In genomic region chr9:21371467-21371866, GRCh38 we compare ENCODE assay signal across 9 cellular contexts. TPM values are rescaled to one million over a fixed set of nuclear protein-coding genes. Genes with fewer than 3 reads are reported as not detected.
"Had no signal": no experiment of that assay in that cellular context is flagged by ENCODE, and none has a peak within 500 bp of the region (broad histone marks: within the 10 kb centered on the region; RNA-seq: fewer than 3 reads in every experiment).

No MANE protein-coding gene starts in this region.

RNA-seq across cellular contexts. Expression of gene IFNA13, which starts 3.6 kb away (rescaled TPM):
- total RNA-seq: LHCN-M2, MCF 10A, NCI-H460, OCI-LY7, PC-9, Right ventricle myocardium inferior, RPMI7951, SJCRH30, SK-MEL-5 had no signal

RNA-seq across cellular contexts. Expression of gene IFNA2, which starts 13.7 kb away (rescaled TPM):
- total RNA-seq: LHCN-M2, MCF 10A, NCI-H460, OCI-LY7, PC-9, Right ventricle myocardium inferior, RPMI7951, SJCRH30, SK-MEL-5 had no signal

RNA-seq across cellular contexts. Expression of gene IFNA6, which starts 20.8 kb away (rescaled TPM):
- total RNA-seq: LHCN-M2, MCF 10A, NCI-H460, OCI-LY7, PC-9, Right ventricle myocardium inferior, RPMI7951, SJCRH30, SK-MEL-5 had no signal

RNA-seq across cellular contexts. Expression of gene IFNA8, which starts 37.5 kb away (rescaled TPM):
- total RNA-seq: LHCN-M2, MCF 10A, NCI-H460, OCI-LY7, PC-9, Right ventricle myocardium inferior, RPMI7951, SJCRH30, SK-MEL-5 had no signal
